ENCODE assay signal across 30 cellular contexts in the genomic region with DNA sequence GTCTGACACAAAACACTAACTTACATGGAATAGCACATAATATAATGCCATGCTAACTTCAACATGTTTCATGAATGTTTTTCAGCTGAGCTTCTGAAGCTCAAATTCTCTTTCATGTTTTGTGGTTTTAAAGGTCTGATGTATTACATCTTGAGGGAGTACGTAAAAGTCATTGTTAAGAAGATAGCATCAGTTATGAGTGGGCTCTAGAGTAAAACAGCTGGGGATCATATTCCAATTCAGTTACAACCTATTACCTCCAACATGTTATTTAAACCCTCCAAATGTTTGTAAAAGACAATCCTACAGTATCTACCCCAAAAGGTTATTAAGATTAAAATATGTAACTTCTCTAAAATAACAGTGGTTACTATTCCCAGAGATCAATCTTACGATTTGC.
"Had no signal": no experiment of that assay in that cellular context is flagged by ENCODE, and none has a peak within 500 bp of the region (broad histone marks: within the 10 kb centered on the region; RNA-seq: fewer than 3 reads in every experiment).

No MANE protein-coding gene starts in this region.

- H3K9ac ChIP-seq: SK-N-SH had no signal

- H3K27ac Mint-ChIP-seq: activated CD4-positive, alpha-beta T cell treated with anti-CD3 and anti-CD28 coated beads, Interleukin-2, amount 10 ng/mL, durations not matched to agents 24 days and 14 days; activated naive CD4-positive, alpha-beta T cell treated with anti-CD3 and anti-CD28 coated beads for 36 hours; activated naive CD4-positive, alpha-beta T cell treated with anti-CD3 and anti-CD28 coated beads, Interleukin-2, amount 50 U/mL, for 72 hours; activated T-helper 1 cell treated with anti-CD3 and anti-CD28 coated beads, Interleukin-12 subunit alpha, Interleukin-12 subunit beta, Interleukin-2, Interleukin-4 antibody, amounts not matched to agents 30 ng/mL and 10 ng/mL and 1 ng/mL, durations not matched to agents 14 hours and 24 hours and 36 hours; T-helper 1 cell treated with Interleukin-12 subunit alpha and Interleukin-12 subunit beta and Interleukin-4 antibody, amounts not matched to agents 30 μg/mL and 1 μg/mL, for 36 hours; T-helper 2 cell treated with Interferon-gamma antibody and Interleukin-4, amounts not matched to agents 5 μg/mL and 100 μg/mL, for 36 hours had no signal

- H3K4me3 Mint-ChIP-seq: activated CD4-positive, alpha-beta T cell treated with anti-CD3 and anti-CD28 coated beads, Interleukin-2, amount 10 ng/mL, durations not matched to agents 24 days and 14 days; activated naive CD4-positive, alpha-beta T cell treated with anti-CD3 and anti-CD28 coated beads for 36 hours; activated T-cell treated with anti-CD3 and anti-CD28 coated beads, Interleukin-2, amount 50 U/mL, for 4 hours; activated T-helper 1 cell treated with anti-CD3 and anti-CD28 coated beads, Interleukin-12 subunit alpha, Interleukin-12 subunit beta, Interleukin-2, Interleukin-4 antibody, amounts not matched to agents 30 ng/mL and 10 ng/mL and 1 ng/mL, durations not matched to agents 14 hours and 24 hours and 36 hours; brain; T-helper 1 cell treated with Interleukin-12 subunit alpha and Interleukin-12 subunit beta and Interleukin-4 antibody, amounts not matched to agents 30 μg/mL and 1 μg/mL, for 36 hours; T-helper 2 cell treated with Interferon-gamma antibody and Interleukin-4, amounts not matched to agents 5 μg/mL and 100 μg/mL, for 36 hours had no signal

- H3K27ac ChIP-seq: adrenal gland, SJSA1 had no signal

- H3K27me3 ChIP-seq: adrenal gland, SJSA1 had no signal

- ATAC-seq: activated naive CD4-positive, alpha-beta T cell treated with anti-CD3 and anti-CD28 coated beads, Interleukin-2, amount 50 U/mL, for 72 hours; activated T-cell treated with anti-CD3 and anti-CD28 coated beads, Interleukin-2, amount 50 U/mL, for 4 hours; Panc1 had no signal

- H3K4me3 ChIP-seq: adrenal gland, SJSA1 had no signal

- DNase-seq: activated CD4-positive, alpha-beta T cell treated with anti-CD3 and anti-CD28 coated beads, Interleukin-2, amount 10 ng/mL, durations not matched to agents 24 days and 14 days; activated CD4-positive, alpha-beta T cell treated with anti-CD3 and anti-CD28 coated beads, Interleukin-2, amount 50 U/mL, for 4 hours; activated CD8-positive, alpha-beta memory T cell treated with anti-CD3 and anti-CD28 coated beads, Interleukin-2, amount 50 U/mL, for 4 hours; activated gamma-delta T cell treated with Interleukin-2 at 50 U/mL for 16 hours; activated naive CD4-positive, alpha-beta T cell treated with anti-CD3 and anti-CD28 coated beads for 36 hours; activated T-cell treated with anti-CD3 and anti-CD28 coated beads for 4 hours; activated T-cell treated with anti-CD3 and anti-CD28 coated beads, Interleukin-2, amount 50 U/mL, for 4 hours; adrenal gland; caudate nucleus; cerebellar nuclear complex; MM.1S; MV-4-11; NCI-H1092; NCI-H1436 treated with DMSO at 0.1 percent for 48 hours; NCI-H1694 treated with DMSO at 0.1 percent for 48 hours; NCI-H2029; NCI-H345; NCI-H524 treated with DMSO at 0.1 percent for 48 hours; NCI-H748 treated with DMSO at 0.1 percent for 48 hours; SHP77 treated with DMSO at 0.1 percent for 48 hours; SK-N-SH had no signal

- FAIRE-seq: bronchial epithelial cell, TTC549 had no signal

- H3K4me1 ChIP-seq: adrenal gland, SJSA1 had no signal

- H3K9me3 Mint-ChIP-seq: activated CD4-positive, alpha-beta T cell treated with anti-CD3 and anti-CD28 coated beads, Interleukin-2, amount 10 ng/mL, durations not matched to agents 24 days and 14 days; activated naive CD4-positive, alpha-beta T cell treated with anti-CD3 and anti-CD28 coated beads for 36 hours; activated naive CD4-positive, alpha-beta T cell treated with anti-CD3 and anti-CD28 coated beads, Interleukin-2, amount 50 U/mL, for 72 hours; activated T-cell treated with anti-CD3 and anti-CD28 coated beads, Interleukin-2, amount 50 U/mL, for 4 hours; activated T-helper 1 cell treated with anti-CD3 and anti-CD28 coated beads, Interleukin-12 subunit alpha, Interleukin-12 subunit beta, Interleukin-2, Interleukin-4 antibody, amounts not matched to agents 30 ng/mL and 10 ng/mL and 1 ng/mL, durations not matched to agents 14 hours and 24 hours and 36 hours; brain; T-helper 1 cell treated with Interleukin-12 subunit alpha and Interleukin-12 subunit beta and Interleukin-4 antibody, amounts not matched to agents 30 μg/mL and 1 μg/mL, for 36 hours; T-helper 2 cell treated with Interferon-gamma antibody and Interleukin-4, amounts not matched to agents 5 μg/mL and 100 μg/mL, for 36 hours had no signal

- H3K9me3 ChIP-seq: adrenal gland, SJSA1, SK-N-SH had no signal

- H3K4me2 ChIP-seq: SK-N-SH had no signal

- H3K36me3 ChIP-seq: adrenal gland had no signal
